ENCODE assay signal across 8 cellular contexts in the genomic region with DNA sequence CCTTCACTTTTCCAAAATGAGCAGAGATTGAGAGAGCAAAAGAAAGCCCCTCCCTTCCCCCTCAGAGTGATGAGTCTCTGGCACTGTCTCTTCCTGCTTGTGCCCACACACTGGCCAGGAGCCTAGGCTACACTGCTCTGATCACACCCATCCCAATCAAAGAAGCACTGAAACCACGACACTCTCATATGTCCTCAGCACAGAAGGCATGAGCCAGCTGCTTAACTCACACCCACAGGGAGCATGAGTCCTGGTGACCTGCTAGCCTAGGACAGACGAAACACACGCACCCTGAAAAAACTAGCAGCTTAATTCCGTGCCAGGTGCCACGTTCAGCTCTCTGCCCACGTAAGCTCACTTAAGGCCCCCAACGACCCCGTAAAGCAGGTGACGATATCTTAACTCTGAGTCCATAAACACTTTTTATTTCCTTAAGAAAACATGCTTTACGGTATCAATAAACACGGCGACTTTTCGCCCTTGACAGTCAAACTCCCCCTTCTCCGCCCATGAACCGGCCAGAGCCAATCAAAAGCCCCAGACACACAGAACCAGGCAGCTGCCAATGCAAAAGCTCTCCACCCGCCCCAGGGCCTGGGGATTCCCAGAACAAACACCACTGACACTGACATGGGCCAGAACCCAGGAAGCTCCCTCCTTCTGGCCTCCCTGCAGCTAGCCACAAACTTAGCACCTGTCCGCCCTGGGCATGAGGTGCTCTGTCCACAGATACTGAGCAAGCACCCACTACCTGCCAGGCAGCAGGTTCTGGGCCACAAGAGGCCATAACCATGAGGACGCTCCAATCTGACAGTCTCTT.
DNase-seq lines count a peak whose midpoint lies in the region; ATAC-seq, FAIRE-seq and TF ChIP-seq lines count a peak whose summit lies in the region.

No MANE protein-coding gene starts in this region.

- peak overlapping the region; percentile 29 for H3K4me2 ChIP-seq in mammary epithelial cell (ENCODE audit: insufficient read depth, low read depth, low read length)
- H3K4me2 ChIP-seq in keratinocyte (ENCODE audit: control insufficient read depth, extremely low read depth, insufficient read depth, low read depth, low read length): no peak overlapping the region

- no peak for TF ChIP-seq CTCF in mammary epithelial cell (conservative IDR thresholded peaks at IDR 0.05 in 1 of 2, IDR thresholded peaks at IDR 0.05 in 1 of 2; ENCODE audit: extremely low read depth in 1 of 2, insufficient read depth in 1 of 2, low read depth in 1 of 2, low read length in 2 of 2)
- no peak for TF ChIP-seq CTCF in keratinocyte (optimal IDR thresholded peaks at IDR 0.05 in 1 of 3, IDR thresholded peaks at IDR 0.05 in 1 of 3, conservative IDR thresholded peaks at IDR 0.05 in 1 of 3; ENCODE audit: extremely low read depth in 1 of 3, insufficient read depth in 2 of 3, low read length in 3 of 3)
- no peak for TF ChIP-seq CTCF in thoracic aorta (IDR thresholded peaks at IDR 0.05)

- peaks cover 24% of the 10 kb centered on the region for H3K36me3 ChIP-seq in mammary epithelial cell (ENCODE audit: insufficient read depth, low read length)
- H3K36me3 ChIP-seq in keratinocyte (ENCODE audit: control insufficient read depth in 2 of 2, extremely low read depth in 1 of 2, insufficient read depth in 2 of 2, low read length in 2 of 2): peaks cover 48 to 49% of the 10 kb centered on the region in 2 experiments
- peaks cover 54% of the 10 kb centered on the region for H3K36me3 ChIP-seq in thoracic aorta

- FAIRE-seq in keratinocyte (lab: Jason Lieb, UNC): no peak

- H3K4me3 ChIP-seq in mammary epithelial cell (replicated peaks in 1 of 3; ENCODE audit: insufficient read depth in 1 of 3, low read depth in 2 of 3, low read length in 3 of 3): no peak overlapping the region
- no peak overlapping the region for H3K4me3 ChIP-seq in keratinocyte (ENCODE audit: control insufficient read depth in 2 of 3, extremely low read depth in 1 of 3, insufficient read depth in 2 of 3, low read depth in 1 of 3, low read length in 3 of 3)
- H3K4me3 ChIP-seq in thoracic aorta: peak overlapping the region; percentile 3

- H3K9me1 ChIP-seq in keratinocyte (ENCODE audit: control insufficient read depth, extremely low read depth, insufficient read depth, low read length): peaks cover 4% of the 10 kb centered on the region

- peaks cover 14% of the 10 kb centered on the region for H3K4me1 ChIP-seq in mammary epithelial cell (ENCODE audit: insufficient read depth, low read length)
- peaks cover 11% of the 10 kb centered on the region for H3K4me1 ChIP-seq in keratinocyte (ENCODE audit: control insufficient read depth, extremely low read depth, insufficient read depth, low read length)
- peaks cover 7 to 63% of the 10 kb centered on the region in 2 donors for H3K4me1 ChIP-seq in thoracic aorta (ENCODE audit: control insufficient read depth in 1 of 2, low read depth in 2 of 2)

- H4K20me1 ChIP-seq in mammary epithelial cell (ENCODE audit: insufficient read depth, low read length): peaks cover 9% of the 10 kb centered on the region
- H4K20me1 ChIP-seq in keratinocyte (ENCODE audit: control insufficient read depth, extremely low read depth, insufficient read depth, low read length): peaks cover 33% of the 10 kb centered on the region

- no peak for ATAC-seq in thoracic aorta (ENCODE audit: insufficient number of reproducible peaks, low FRiP score, low read depth)

- H3K27me3 ChIP-seq in mammary epithelial cell (ENCODE audit: insufficient read depth, low read length): no peaks in the 10 kb centered on the region
- no peaks in the 10 kb centered on the region for H3K27me3 ChIP-seq in keratinocyte (ENCODE audit: control insufficient read depth, extremely low read depth, insufficient read depth, low read length)
- no peaks in the 10 kb centered on the region for H3K27me3 ChIP-seq in thoracic aorta (replicated peaks; ENCODE audit: insufficient read depth)

- no peak overlapping the region for H3K9ac ChIP-seq in mammary epithelial cell (ENCODE audit: insufficient read depth, low read length)
- H3K9ac ChIP-seq in keratinocyte (ENCODE audit: control insufficient read depth, extremely low read depth, insufficient read depth, low read length): no peak overlapping the region

- no TSS peak for BruUV-seq in mammary epithelial cell (replicated peaks; lab: Mats Ljungman, UMichigan)

- no peaks in the 10 kb centered on the region for H3K9me3 ChIP-seq in mammary epithelial cell (replicated peaks; ENCODE audit: insufficient read depth, low read length)
- no peaks in the 10 kb centered on the region for H3K9me3 ChIP-seq in keratinocyte (ENCODE audit: control insufficient read depth, low read depth, low read length)
- no peaks in the 10 kb centered on the region for H3K9me3 ChIP-seq in thoracic aorta

- in situ Hi-C loops in mammary epithelial cell (cut with MboI; ENCODE audit: low sequenced_read_pairs in 2 of 2): loop anchor here in 1 of 2 donors (25.0 kb wide), 1 partner anchor 333 kb away; no protein-coding TSS in a partner anchor

- H2AFZ ChIP-seq in mammary epithelial cell (ENCODE audit: low read depth, low read length): no peak overlapping the region
- no peak overlapping the region for H2AFZ ChIP-seq in keratinocyte (ENCODE audit: control insufficient read depth, low read length)

- DNase-seq in NCI-H82 (lab: John Stamatoyannopoulos, UW): peak; percentile 30
- DNase-seq in NCI-H82 treated with DMSO at 0.1 percent for 48 hours (lab: John Stamatoyannopoulos, UW; ENCODE audit: unreplicated experiment): no peak
- DNase-seq in mammary epithelial cell: peak; percentile 79
- DNase-seq in keratinocyte (ENCODE audit: low read depth, low spot score): peak; percentile 9
- no peak for DNase-seq in thoracic aorta (ENCODE audit: low spot score)
- DNase-seq in NCI-H524 treated with DMSO at 0.1 percent for 48 hours (lab: John Stamatoyannopoulos, UW): no peak
- DNase-seq in RPMI8226: no peak
- DNase-seq in stimulated activated CD4-positive, alpha-beta T cell treated with anti-CD3 and anti-CD28 coated beads, Interleukin-4, amount 100 ng/mL, for 1 hour: no peak

- CTCF ChIA-PET in mammary epithelial cell (lab: Charles Lee; ENCODE audit: low non-redundant PET): interaction anchor here (0.7 kb wide), 1 partner anchor 114 kb away, joined by 10 read pairs; no protein-coding TSS in a partner anchor

- H3K27ac ChIP-seq in mammary epithelial cell (ENCODE audit: insufficient read depth, low read depth, low read length) (peak overlapping the region; percentile 1), keratinocyte (ENCODE audit: control insufficient read depth, insufficient read depth, low read length) (peak overlapping the region; percentile 44), thoracic aorta (no peak overlapping the region)

- WGBS in mammary epithelial cell (ENCODE audit: low coverage, missing lambda C conversion rate): 12% methylated on average over 17 of the region's 18 CpGs

- H3K79me2 ChIP-seq in mammary epithelial cell (ENCODE audit: insufficient read depth, low read length) (peaks cover 80% of the 10 kb centered on the region), keratinocyte (ENCODE audit: control insufficient read depth, insufficient read depth, low read length) (peaks cover 73% of the 10 kb centered on the region)

- dilution Hi-C loops in mammary epithelial cell (cut with HindIII; ENCODE audit: low sequenced_read_pairs) (loop anchor here (5.0 to 10.0 kb wide), 2 partner anchors 42 to 140 kb away; no protein-coding TSS in a partner anchor), keratinocyte (cut with MboI; ENCODE audit: extremely low pct_ligation_motif_present, low sequenced_read_pairs) (no loop called here)

- intact Hi-C loops in mammary epithelial cell (cut with micrococcal nuclease): loop anchor here (10.0 kb wide), 1 partner anchor 120 kb away; no protein-coding TSS in a partner anchor

Comparison
In these comparisons a context has a peak if more than half of its experiments do, and no peak if none do; other contexts are left out.
1. DNase-seq: peak in NCI-H82 (single experiment), mammary epithelial cell (single experiment) and keratinocyte (single experiment); none in NCI-H82 treated with DMSO at 0.1 percent for 48 hours (single experiment), thoracic aorta (single experiment), NCI-H524 treated with DMSO at 0.1 percent for 48 hours (single experiment), RPMI8226 (single experiment) and stimulated activated CD4-positive, alpha-beta T cell treated with anti-CD3 and anti-CD28 coated beads, Interleukin-4, amount 100 ng/mL, for 1 hour (single experiment).
2. H3K27ac ChIP-seq: peak in mammary epithelial cell (single experiment) and keratinocyte (single experiment); none in thoracic aorta (0 of 2).